In genomic region chr17:74442670-74443515, GRCh38 we compare ENCODE assay signal across 9 cellular contexts. TPM values are rescaled to one million over a fixed set of nuclear protein-coding genes. Genes with fewer than 3 reads are reported as not detected.
DNase-seq lines count a peak whose midpoint lies in the region; ATAC-seq, FAIRE-seq and TF ChIP-seq lines count a peak whose summit lies in the region.
"Had no signal": no experiment of that assay in that cellular context is flagged by ENCODE, and none has a peak within 500 bp of the region (broad histone marks: within the 10 kb centered on the region; RNA-seq: fewer than 3 reads in every experiment).

No MANE protein-coding gene starts in this region.

- H4K20me1 ChIP-seq in astrocyte (ENCODE audit: insufficient read depth, low read length) (no peaks in the 10 kb centered on the region), keratinocyte (ENCODE audit: control insufficient read depth, extremely low read depth, insufficient read depth, low read length) (no peaks in the 10 kb centered on the region)

- H3K79me2 ChIP-seq in astrocyte (ENCODE audit: insufficient read depth, low read length) (no peaks in the 10 kb centered on the region), keratinocyte (ENCODE audit: control insufficient read depth, insufficient read depth, low read length) (no peaks in the 10 kb centered on the region)

- no peak overlapping the region for H2AFZ ChIP-seq in astrocyte (ENCODE audit: low read depth, low read length)
- H2AFZ ChIP-seq in keratinocyte (ENCODE audit: control insufficient read depth, low read length), result peak overlapping the region; percentile 51

- H3K36me3 Mint-ChIP-seq in astrocyte (ENCODE audit: low read depth, unreplicated experiment), result peaks cover 37% of the 10 kb centered on the region
- no peaks in the 10 kb centered on the region for H3K36me3 Mint-ChIP-seq in stimulated activated effector memory CD8-positive, alpha-beta T cell treated with anti-CD3 and anti-CD28 coated beads, Interleukin-12 subunit alpha, Interleukin-12 subunit beta, amount 100 ng/mL, for 72 hours
- H3K36me3 Mint-ChIP-seq in activated CD4-positive, alpha-beta memory T cell treated with anti-CD3 and anti-CD28 coated beads for 36 hours, result peaks cover 3% of the 10 kb centered on the region

- H3K4me3 ChIP-seq in H7 (ENCODE audit: insufficient read depth, low read depth, low read length) (peak overlapping the region; percentile 8; the same call in 1 of the 2 replicates), astrocyte (ENCODE audit: insufficient read depth, low read depth, low read length) (no peak overlapping the region), keratinocyte (ENCODE audit: control insufficient read depth in 2 of 3, extremely low read depth in 1 of 3, insufficient read depth in 2 of 3, low read depth in 1 of 3, low read length in 3 of 3) (peak overlapping the region in 1 of 3 experiments; percentile 54)

- H3K9ac ChIP-seq in astrocyte (ENCODE audit: low read length) (no peak overlapping the region), keratinocyte (ENCODE audit: control insufficient read depth, extremely low read depth, insufficient read depth, low read length) (peak overlapping the region; percentile 31)

- no peak overlapping the region for H3K4me3 Mint-ChIP-seq in astrocyte (ENCODE audit: unreplicated experiment)
- peak overlapping the region; percentile 13 for H3K4me3 Mint-ChIP-seq in stimulated activated effector memory CD8-positive, alpha-beta T cell treated with anti-CD3 and anti-CD28 coated beads, Interleukin-12 subunit alpha, Interleukin-12 subunit beta, amount 100 ng/mL, for 72 hours
- H3K4me3 Mint-ChIP-seq in activated CD4-positive, alpha-beta memory T cell treated with anti-CD3 and anti-CD28 coated beads for 36 hours, result no peak overlapping the region

- H3K4me1 ChIP-seq in astrocyte (ENCODE audit: insufficient read depth, low read length), result peaks cover 4% of the 10 kb centered on the region
- H3K4me1 ChIP-seq in keratinocyte (ENCODE audit: control insufficient read depth, extremely low read depth, insufficient read depth, low read length), result peaks cover 14% of the 10 kb centered on the region

- H3K9me3 ChIP-seq in astrocyte (ENCODE audit: insufficient read depth, low read depth, low read length) (no peaks in the 10 kb centered on the region), keratinocyte (ENCODE audit: control insufficient read depth, low read depth, low read length) (no peaks in the 10 kb centered on the region)

- H3K27me3 Mint-ChIP-seq in astrocyte (ENCODE audit: low read depth, unreplicated experiment), result no peaks in the 10 kb centered on the region
- peaks cover 4% of the 10 kb centered on the region for H3K27me3 Mint-ChIP-seq in activated CD4-positive, alpha-beta memory T cell treated with anti-CD3 and anti-CD28 coated beads for 36 hours

- POLR2A ChIA-PET in activated CD4-positive, alpha-beta memory T cell treated with anti-CD3 and anti-CD28 coated beads for 36 hours (lab: Charles Lee), result no interaction called here

- peak; percentile 55 for ATAC-seq in stimulated activated effector memory CD8-positive, alpha-beta T cell treated with anti-CD3 and anti-CD28 coated beads, Interleukin-12 subunit alpha, Interleukin-12 subunit beta, amount 100 ng/mL, for 72 hours

- H3K9me1 ChIP-seq in keratinocyte (ENCODE audit: control insufficient read depth, extremely low read depth, insufficient read depth, low read length), result peaks cover 2% of the 10 kb centered on the region

- TF ChIP-seq CTCF in astrocyte (IDR thresholded peaks at IDR 0.05; ENCODE audit: insufficient read depth, low read depth, low read length) (no peak), keratinocyte (optimal IDR thresholded peaks at IDR 0.05 in 1 of 3, IDR thresholded peaks at IDR 0.05 in 1 of 3, conservative IDR thresholded peaks at IDR 0.05 in 1 of 3; ENCODE audit: extremely low read depth in 1 of 3, insufficient read depth in 2 of 3, low read length in 3 of 3) (no peak)

- H3K4me2 ChIP-seq in astrocyte (ENCODE audit: low read length) (peak overlapping the region; percentile 26), keratinocyte (ENCODE audit: control insufficient read depth, extremely low read depth, insufficient read depth, low read depth, low read length) (peak overlapping the region; percentile 74)

- H3K27me3 ChIP-seq in H7 (ENCODE audit: control insufficient read depth, insufficient read depth, low read length) (peaks cover 1% of the 10 kb centered on the region; the same call in 1 of the 2 replicates), astrocyte (ENCODE audit: insufficient read depth, low read length) (no peaks in the 10 kb centered on the region), keratinocyte (ENCODE audit: control insufficient read depth, extremely low read depth, insufficient read depth, low read length) (no peaks in the 10 kb centered on the region)

- intact Hi-C loops in activated CD4-positive, alpha-beta memory T cell treated with anti-CD3 and anti-CD28 coated beads for 36 hours (cut with micrococcal nuclease), result no loop called here

- no peak overlapping the region for H3K27ac ChIP-seq in astrocyte (ENCODE audit: low read depth, low read length)
- no peak overlapping the region for H3K27ac ChIP-seq in keratinocyte (ENCODE audit: control insufficient read depth, insufficient read depth, low read length)

- peaks cover 6% of the 10 kb centered on the region for H3K9me3 Mint-ChIP-seq in astrocyte (ENCODE audit: unreplicated experiment)
- peaks cover 1% of the 10 kb centered on the region for H3K9me3 Mint-ChIP-seq in stimulated activated effector memory CD8-positive, alpha-beta T cell treated with anti-CD3 and anti-CD28 coated beads, Interleukin-12 subunit alpha, Interleukin-12 subunit beta, amount 100 ng/mL, for 72 hours
- H3K9me3 Mint-ChIP-seq in activated CD4-positive, alpha-beta memory T cell treated with anti-CD3 and anti-CD28 coated beads for 36 hours, result peaks cover 14% of the 10 kb centered on the region

- H3K36me3 ChIP-seq in H7 (replicated peaks; ENCODE audit: control insufficient read depth, insufficient read depth, low read length) (no peaks in the 10 kb centered on the region; the same call in 1 of the 2 replicates), astrocyte (ENCODE audit: insufficient read depth, low read length) (no peaks in the 10 kb centered on the region), keratinocyte (ENCODE audit: control insufficient read depth in 2 of 2, extremely low read depth in 1 of 2, insufficient read depth in 2 of 2, low read length in 2 of 2) (peaks cover 4 to 9% of the 10 kb centered on the region in 2 experiments)

- H3K27ac Mint-ChIP-seq in astrocyte (ENCODE audit: unreplicated experiment), result peak overlapping the region; percentile 53
- no peak overlapping the region for H3K27ac Mint-ChIP-seq in stimulated activated effector memory CD8-positive, alpha-beta T cell treated with anti-CD3 and anti-CD28 coated beads, Interleukin-12 subunit alpha, Interleukin-12 subunit beta, amount 100 ng/mL, for 72 hours
- no peak overlapping the region for H3K27ac Mint-ChIP-seq in activated CD4-positive, alpha-beta memory T cell treated with anti-CD3 and anti-CD28 coated beads for 36 hours

- peak; percentile 60 for DNase-seq in DMS79 treated with DMSO at 0.1 percent for 48 hours (lab: John Stamatoyannopoulos, UW)
- DNase-seq in H7, result peak; percentile 90
- peak; percentile 91 for DNase-seq in NCI-H2029 treated with DMSO at 0.1 percent for 48 hours (lab: John Stamatoyannopoulos, UW)
- DNase-seq in astrocyte (ENCODE audit: low read depth), result no peak
- no peak for DNase-seq in keratinocyte (ENCODE audit: low read depth, low spot score)
- DNase-seq in stimulated activated effector memory CD8-positive, alpha-beta T cell treated with anti-CD3 and anti-CD28 coated beads, Interleukin-12 subunit alpha, Interleukin-12 subunit beta, amount 100 ng/mL, for 72 hours (ENCODE audit: low spot score in 2 of 2), result no peak
- no peak for DNase-seq in NCI-H1930 (lab: John Stamatoyannopoulos, UW)
- no peak for DNase-seq in activated CD4-positive, alpha-beta memory T cell treated with anti-CD3 and anti-CD28 coated beads for 36 hours

- H3K4me1 Mint-ChIP-seq in astrocyte (ENCODE audit: low read depth, unreplicated experiment), result peaks cover 6% of the 10 kb centered on the region
- peaks cover 12% of the 10 kb centered on the region for H3K4me1 Mint-ChIP-seq in stimulated activated effector memory CD8-positive, alpha-beta T cell treated with anti-CD3 and anti-CD28 coated beads, Interleukin-12 subunit alpha, Interleukin-12 subunit beta, amount 100 ng/mL, for 72 hours
- H3K4me1 Mint-ChIP-seq in activated CD4-positive, alpha-beta memory T cell treated with anti-CD3 and anti-CD28 coated beads for 36 hours (ENCODE audit: low read depth), result no peaks in the 10 kb centered on the region

- FAIRE-seq in astrocyte (lab: Jason Lieb, UNC) (no peak), keratinocyte (lab: Jason Lieb, UNC) (peak; percentile 43)
- FAIRE-seq: frontal cortex had no signal

- CTCF ChIA-PET in activated CD4-positive, alpha-beta memory T cell treated with anti-CD3 and anti-CD28 coated beads for 36 hours (lab: Charles Lee), result interaction anchor here (0.6 to 4.3 kb wide), 4 partner anchors 14 to 79 kb away, joined by 3 to 18 read pairs (median 9); partner anchors contain the start of gene GPR142

- dilution Hi-C loops in keratinocyte (cut with MboI; ENCODE audit: extremely low pct_ligation_motif_present, low sequenced_read_pairs), result no loop called here

RNA-seq across cellular contexts. Expression of gene GPRC5C, which starts 11.0 kb away (rescaled TPM):
- 35.3 and 48.8 TPM in 2 replicates for total RNA-seq in H7 (2014; rRNA removed; shearing (Covaris generic))
- 65.3 and 70.4 TPM in 2 replicates for total RNA-seq in astrocyte
- 14.2 to 41.2 TPM (median 24.2 TPM) in 3 replicates for polyA plus RNA-seq in keratinocyte
- 14.0 TPM for polyA plus RNA-seq in keratinocyte (2011; ENCODE audit: low read depth)
- polyA plus RNA-seq in keratinocyte (2011; cell fraction: cytosol; rRNA removed), result 10.4 and 20.2 TPM in 2 replicates
- polyA plus RNA-seq in keratinocyte (2011; cell fraction: nucleus; rRNA removed), result 36.1 and 47.8 TPM in 2 replicates
- polyA plus RNA-seq in keratinocyte (2012; ENCODE audit: low replicate concordance), result 13.5 and 18.1 TPM in 2 replicates
- polyA minus RNA-seq in keratinocyte, result 20.2 to 42.0 TPM (median 31.6 TPM) in 3 replicates
- 41.1 TPM for polyA minus RNA-seq in keratinocyte (2011; cell fraction: cytosol; rRNA and poly(A)+ RNA removed)
- polyA minus RNA-seq in keratinocyte (2011; cell fraction: nucleus; rRNA and poly(A)+ RNA removed), result 51.3 and 59.7 TPM in 2 replicates
- total RNA-seq in activated CD4-positive, alpha-beta memory T cell treated with anti-CD3 and anti-CD28 coated beads for 36 hours, result under 1 TPM; 0.40 to 0.41 TPM

RNA-seq across cellular contexts. Expression of gene CD300A, which starts 23.5 kb away (rescaled TPM):
- total RNA-seq in H7 (2014; rRNA removed; shearing (Covaris generic)), result 0.07 and 0.48 TPM in 2 replicates
- not detected in 2 replicates for total RNA-seq in astrocyte
- 0.07 to 0.10 TPM in 2 of 3 replicates, not detected in the other for polyA plus RNA-seq in keratinocyte
- not detected for polyA plus RNA-seq in keratinocyte (2011; ENCODE audit: low read depth)
- polyA plus RNA-seq in keratinocyte (2011; cell fraction: cytosol; rRNA removed), result not detected in 2 replicates
- polyA plus RNA-seq in keratinocyte (2011; cell fraction: nucleus; rRNA removed), result 0.08 TPM in 1 of 2 replicates, not detected in the other
- 0.11 TPM in 1 of 2 replicates, not detected in the other for polyA plus RNA-seq in keratinocyte (2012; ENCODE audit: low replicate concordance)
- not detected in 3 replicates for polyA minus RNA-seq in keratinocyte
- not detected for polyA minus RNA-seq in keratinocyte (2011; cell fraction: cytosol; rRNA and poly(A)+ RNA removed)
- polyA minus RNA-seq in keratinocyte (2011; cell fraction: nucleus; rRNA and poly(A)+ RNA removed), result not detected in 2 replicates
- 10 to 100 TPM; 11.3 to 12.3 TPM for total RNA-seq in activated CD4-positive, alpha-beta memory T cell treated with anti-CD3 and anti-CD28 coated beads for 36 hours

Comparison
In these comparisons a context has a peak if more than half of its experiments do, and no peak if none do; other contexts are left out.
1. DNase-seq: peak in DMS79 treated with DMSO at 0.1 percent for 48 hours (single experiment), H7 (single experiment) and NCI-H2029 treated with DMSO at 0.1 percent for 48 hours (single experiment); none in astrocyte (single experiment), keratinocyte (single experiment), stimulated activated effector memory CD8-positive, alpha-beta T cell treated with anti-CD3 and anti-CD28 coated beads, Interleukin-12 subunit alpha, Interleukin-12 subunit beta, amount 100 ng/mL, for 72 hours (0 of 2), NCI-H1930 (0 of 2) and activated CD4-positive, alpha-beta memory T cell treated with anti-CD3 and anti-CD28 coated beads for 36 hours (single experiment).
2. RNA of gene GPRC5C, which starts 11.0 kb away (total RNA-seq): 65.3 to 70.4 TPM in astrocyte and 35.3 to 48.8 TPM in H7; 0.40 to 0.41 TPM in activated CD4-positive, alpha-beta memory T cell treated with anti-CD3 and anti-CD28 coated beads for 36 hours; every median in the first group is over 10 times any median in the second.